ENCODE assay signal across 1 cellular context in the genomic region with DNA sequence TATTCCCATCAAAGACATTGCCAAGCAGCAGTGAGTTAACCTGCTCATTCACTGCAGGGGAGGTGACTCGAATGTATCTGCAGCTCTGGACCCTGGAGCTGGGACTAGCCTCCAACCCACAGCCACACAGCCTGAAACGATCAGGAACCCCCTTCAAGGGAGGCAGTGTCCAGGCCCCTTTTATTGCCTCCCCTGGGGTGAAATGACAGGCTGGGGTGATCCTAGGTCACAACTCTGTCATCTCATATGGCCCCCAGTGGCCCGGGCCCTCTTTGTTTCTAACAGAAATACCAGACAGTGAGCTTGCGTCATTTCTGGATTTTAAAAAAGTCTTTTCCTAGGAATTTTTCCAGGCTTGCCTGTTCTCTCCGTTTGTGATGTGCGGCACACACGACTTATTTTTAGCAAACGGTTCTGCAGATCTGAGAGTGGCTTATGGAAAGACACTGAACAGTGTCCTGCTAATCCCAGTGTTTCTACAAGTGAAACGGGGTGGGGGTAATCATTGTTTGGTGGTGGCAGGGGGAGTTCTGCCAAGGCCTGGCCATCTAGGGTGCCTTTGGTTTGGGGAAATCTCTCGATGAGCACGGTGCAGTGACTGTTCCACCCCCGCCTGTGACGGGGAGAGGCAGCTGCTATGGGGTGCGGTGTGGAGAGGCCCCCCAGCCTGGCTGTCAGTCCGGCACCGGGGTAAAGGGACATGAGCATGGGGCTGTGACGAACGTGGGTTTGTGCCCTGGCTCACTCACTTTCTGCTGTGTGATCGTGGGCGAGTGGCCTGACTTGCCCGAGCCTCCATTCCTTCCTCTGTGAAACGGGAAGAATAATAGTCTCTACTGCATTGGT.
TF ChIP-seq lines count a peak whose summit lies in the region.

No MANE protein-coding gene starts in this region.

TF ChIP-seq in IMR-90, 13 proteins besides CTCF, POLR2A, EP300 and RAD21 (continued from another document):
- TF ChIP-seq SMC3 (IDR thresholded peaks at IDR 0.05; ENCODE audit: low read depth, low read length) (no peak), CEBPB (IDR thresholded peaks at IDR 0.05; ENCODE audit: low read depth, low read length) (no peak), FOS (IDR thresholded peaks at IDR 0.05; ENCODE audit: low read depth, low read length) (no peak), RFX5 (IDR thresholded peaks at IDR 0.05; ENCODE audit: low read depth, low read length) (no peak), MAZ (IDR thresholded peaks at IDR 0.05; ENCODE audit: borderline replicate concordance, low read depth, low read length) (no peak), MXI1 (IDR thresholded peaks at IDR 0.05; ENCODE audit: borderline replicate concordance, low read depth, low read length) (no peak)
